ENCODE assay signal across 8 cellular contexts in genomic region chr2:151260492-151261239, GRCh38. TPM values are rescaled to one million over a fixed set of nuclear protein-coding genes. Genes with fewer than 3 reads are reported as not detected.
DNase-seq lines count a peak whose midpoint lies in the region; ATAC-seq and TF ChIP-seq lines count a peak whose summit lies in the region.

No MANE protein-coding gene starts in this region.

- TF ChIP-seq POLR2A in esophagus muscularis mucosa (IDR thresholded peaks at IDR 0.05; ENCODE audit: low read depth), result no peak

- 17% methylated on average over 12 of the region's 12 CpGs for WGBS in esophagus muscularis mucosa

- no peaks in the 10 kb centered on the region for H3K36me3 Mint-ChIP-seq in stimulated activated naive CD8-positive, alpha-beta T cell treated with anti-CD3 and anti-CD28 coated beads, Interleukin-15, Interleukin-2, amounts not matched to agents 100 ng/mL and 50 ng/mL, for 24 hours (ENCODE audit: low read depth)
- no peaks in the 10 kb centered on the region for H3K36me3 Mint-ChIP-seq in progenitor cell of endocrine pancreas (ENCODE audit: insufficient read depth)

- H3K4me1 ChIP-seq in esophagus muscularis mucosa, result peaks cover 7 to 39% (median 36%) of the 10 kb centered on the region in 4 donors

- no peak for ATAC-seq in stimulated activated naive CD8-positive, alpha-beta T cell treated with anti-CD3 and anti-CD28 coated beads, Interleukin-15, Interleukin-2, amounts not matched to agents 100 U/mL and 50 U/mL, for 24 hours
- ATAC-seq in HG03039 (IDR thresholded peaks at IDR 0.05; ENCODE audit: unreplicated experiment), result peak; percentile 16

- no peaks in the 10 kb centered on the region for H3K27me3 ChIP-seq in esophagus muscularis mucosa

- peak overlapping the region; percentile 94 to 99 (median 96) for H3K27ac ChIP-seq in esophagus muscularis mucosa (replicated peaks in 1 of 4)

- no peaks in the 10 kb centered on the region for H3K36me3 ChIP-seq in esophagus muscularis mucosa

- TF ChIP-seq CTCF in esophagus muscularis mucosa (IDR thresholded peaks at IDR 0.05) (no peak), progenitor cell of endocrine pancreas (IDR thresholded peaks at IDR 0.05; ENCODE audit: unreplicated experiment) (no peak)

- no peaks in the 10 kb centered on the region for H3K9me3 ChIP-seq in esophagus muscularis mucosa

- peak overlapping the region; percentile 93 for H3K4me3 Mint-ChIP-seq in stimulated activated naive CD8-positive, alpha-beta T cell treated with anti-CD3 and anti-CD28 coated beads, Interleukin-15, Interleukin-2, amounts not matched to agents 100 ng/mL and 50 ng/mL, for 24 hours
- H3K4me3 Mint-ChIP-seq in progenitor cell of endocrine pancreas (ENCODE audit: low read depth), result peak overlapping the region; percentile 78

- in situ Hi-C loops in SK-MEL-5 (cut with HindIII; ENCODE audit: low pct_unique_long_range_greater_than_20kb, low sequenced_read_pairs), result no loop called here

- intact Hi-C loops in esophagus muscularis mucosa (cut with DNase I) (loop anchor here (10.0 kb wide), 1 partner anchor 154 kb away; no protein-coding TSS in a partner anchor), head of caudate nucleus (cut with DNase I) (no loop called here)

- H3K4me1 Mint-ChIP-seq in stimulated activated naive CD8-positive, alpha-beta T cell treated with anti-CD3 and anti-CD28 coated beads, Interleukin-15, Interleukin-2, amounts not matched to agents 100 ng/mL and 50 ng/mL, for 24 hours (ENCODE audit: low read depth), result peaks cover 20% of the 10 kb centered on the region
- H3K4me1 Mint-ChIP-seq in progenitor cell of endocrine pancreas (ENCODE audit: low read depth), result peaks cover 13% of the 10 kb centered on the region

- no peaks in the 10 kb centered on the region for H3K9me3 Mint-ChIP-seq in stimulated activated naive CD8-positive, alpha-beta T cell treated with anti-CD3 and anti-CD28 coated beads, Interleukin-15, Interleukin-2, amounts not matched to agents 100 ng/mL and 50 ng/mL, for 24 hours
- H3K9me3 Mint-ChIP-seq in progenitor cell of endocrine pancreas (ENCODE audit: low read depth), result no peaks in the 10 kb centered on the region

- H3K27ac Mint-ChIP-seq in stimulated activated naive CD8-positive, alpha-beta T cell treated with anti-CD3 and anti-CD28 coated beads, Interleukin-15, Interleukin-2, amounts not matched to agents 100 ng/mL and 50 ng/mL, for 24 hours, result peak overlapping the region; percentile 98
- H3K27ac Mint-ChIP-seq in progenitor cell of endocrine pancreas, result peak overlapping the region; percentile 96

- TF ChIP-seq EP300 in esophagus muscularis mucosa (IDR thresholded peaks at IDR 0.05), result no peak

- H3K4me3 ChIP-seq in esophagus muscularis mucosa, result peak overlapping the region; percentile 74 to 99 (median 90)

- H3K27me3 Mint-ChIP-seq in stimulated activated naive CD8-positive, alpha-beta T cell treated with anti-CD3 and anti-CD28 coated beads, Interleukin-15, Interleukin-2, amounts not matched to agents 100 ng/mL and 50 ng/mL, for 24 hours, result no peaks in the 10 kb centered on the region
- peaks cover 6% of the 10 kb centered on the region for H3K27me3 Mint-ChIP-seq in progenitor cell of endocrine pancreas

- DNase-seq in stimulated activated naive CD8-positive, alpha-beta T cell treated with anti-CD3 and anti-CD28 coated beads, Interleukin-15, Interleukin-2, amounts not matched to agents 100 U/mL and 50 U/mL, for 24 hours, result no peak
- DNase-seq in SK-MEL-5 (ENCODE audit: low read depth, low spot score) (peak; percentile 2), esophagus muscularis mucosa (ENCODE audit: extremely low spot score) (no peak), progenitor cell of endocrine pancreas (ENCODE audit: low spot score, unreplicated experiment) (no peak), head of caudate nucleus (no peak), iPS-NIHi11 (ENCODE audit: low spot score) (no peak)

RNA-seq across cellular contexts. Expression of gene RBM43, which starts 1.0 kb away (rescaled TPM):
- total RNA-seq in SK-MEL-5 (2014; rRNA removed; shearing (Covaris generic)), result 4.9 and 5.8 TPM in 2 replicates
- 4.8 and 4.9 TPM in 2 replicates for polyA plus RNA-seq in SK-MEL-5 (2015; cell fraction: cytosol; rRNA removed)
- 2.9 and 4.5 TPM in 2 replicates for polyA plus RNA-seq in SK-MEL-5 (2015; cell fraction: nucleus; rRNA removed)
- total RNA-seq in esophagus muscularis mucosa (1 to 10 TPM; 3.3 to 8.3 (median 5.0) TPM), progenitor cell of endocrine pancreas (4.6 and 4.7 TPM in 2 replicates)

RNA-seq across cellular contexts. Expression of gene NMI, which starts 28.8 kb away (rescaled TPM):
- total RNA-seq in SK-MEL-5 (2014; rRNA removed; shearing (Covaris generic)), result 1.7 and 2.2 TPM in 2 replicates
- polyA plus RNA-seq in SK-MEL-5 (2015; cell fraction: cytosol; rRNA removed), result 2.2 and 3.1 TPM in 2 replicates
- polyA plus RNA-seq in SK-MEL-5 (2015; cell fraction: nucleus; rRNA removed), result 0.87 and 3.1 TPM in 2 replicates
- total RNA-seq in esophagus muscularis mucosa (10 to 100 TPM in 2 of 4 donors, 1 to 10 TPM in 2; 8.3 to 12.0 (median 10.1) TPM), progenitor cell of endocrine pancreas (3.5 and 4.0 TPM in 2 replicates)
